Comparison of ENCODE assay signal across 8 cellular contexts in the genomic region with DNA sequence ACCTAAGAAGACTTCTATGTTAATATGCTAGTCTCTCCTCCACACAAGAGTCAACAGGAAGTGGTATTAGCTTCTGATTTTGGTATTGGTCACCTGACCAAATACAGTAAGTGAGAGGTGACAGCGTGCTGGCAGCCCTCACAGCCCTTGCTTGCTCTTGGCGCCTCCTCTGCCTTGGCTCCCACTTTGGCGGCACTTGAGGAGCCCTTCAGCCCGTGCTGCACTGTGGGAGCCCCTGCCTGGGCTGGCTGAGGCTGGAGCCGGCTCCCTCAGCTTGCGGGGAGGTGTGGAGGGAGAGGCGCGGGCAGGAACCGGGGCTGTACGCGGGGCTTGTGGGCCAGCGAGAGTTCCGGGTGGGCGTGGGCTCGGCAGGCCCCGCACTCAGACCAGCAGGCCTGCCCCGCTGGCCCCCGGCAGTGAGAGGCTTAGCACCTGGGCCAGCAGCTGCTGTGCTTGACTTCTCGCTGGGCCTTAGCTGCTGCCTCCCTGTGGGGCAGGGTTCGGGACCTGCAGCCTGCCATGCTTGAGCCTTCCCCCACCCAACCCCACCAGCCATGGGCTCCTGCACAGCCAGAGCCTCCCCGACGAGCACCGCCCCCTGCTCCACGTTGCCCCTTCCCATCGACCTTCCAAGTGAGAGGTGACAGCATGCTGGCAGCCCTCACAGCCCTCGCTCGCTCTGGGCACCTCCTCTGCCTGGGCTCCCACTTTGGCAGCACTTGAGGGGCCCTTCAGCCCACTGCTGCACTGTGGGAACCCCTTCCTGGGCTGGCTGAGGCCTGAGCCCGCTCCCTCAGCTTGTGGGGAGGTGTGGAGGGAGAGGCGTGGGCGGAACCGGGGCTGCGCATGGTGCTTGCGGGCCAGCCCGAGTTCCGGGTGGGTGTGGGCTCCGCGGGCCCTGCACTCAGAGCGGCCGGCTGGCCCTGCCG. TPM values are rescaled to one million over a fixed set of nuclear protein-coding genes. Genes with fewer than 3 reads are reported as not detected.
DNase-seq lines count a peak whose midpoint lies in the region; ATAC-seq, FAIRE-seq and TF ChIP-seq lines count a peak whose summit lies in the region.
"Had no signal": no experiment of that assay in that cellular context is flagged by ENCODE, and none has a peak within 500 bp of the region (broad histone marks: within the 10 kb centered on the region; RNA-seq: fewer than 3 reads in every experiment).

No MANE protein-coding gene starts in this region.

- H3K4me1 Mint-ChIP-seq in naive thymus-derived CD4-positive, alpha-beta T cell = peaks cover 8 to 22% (median 13%) of the 10 kb centered on the region in 7 donors

- 88% methylated on average over 16 of the region's 40 CpGs for WGBS in esophagus muscularis mucosa

- H3K27ac ChIP-seq in naive thymus-derived CD4-positive, alpha-beta T cell (ENCODE audit: low read depth, low read length) = no peak overlapping the region
- no peak overlapping the region for H3K27ac ChIP-seq in esophagus muscularis mucosa (replicated peaks in 1 of 4)

- H3K9me3 ChIP-seq in naive thymus-derived CD4-positive, alpha-beta T cell (ENCODE audit: control insufficient read depth in 2 of 3, low read length in 3 of 3) = no peaks in the 10 kb centered on the region
- no peaks in the 10 kb centered on the region for H3K9me3 ChIP-seq in esophagus muscularis mucosa

- POLR2A ChIA-PET in naive thymus-derived CD4-positive, alpha-beta T cell (lab: Charles Lee) = no interaction called here

- CTCF ChIA-PET in naive thymus-derived CD4-positive, alpha-beta T cell (lab: Charles Lee) = no interaction called here

- no peak for TF ChIP-seq EP300 in esophagus muscularis mucosa (IDR thresholded peaks at IDR 0.05)

- no peak for TF ChIP-seq CTCF in esophagus muscularis mucosa (IDR thresholded peaks at IDR 0.05)

- H3K36me3 ChIP-seq in naive thymus-derived CD4-positive, alpha-beta T cell (ENCODE audit: control insufficient read depth in 2 of 3, insufficient read depth in 3 of 3, low read length in 3 of 3) = no peaks in the 10 kb centered on the region
- H3K36me3 ChIP-seq in esophagus muscularis mucosa = no peaks in the 10 kb centered on the region

- intact Hi-C loops in naive thymus-derived CD4-positive, alpha-beta T cell (cut with micrococcal nuclease) = loop anchor here in 1 of 2 donors (10.0 kb wide), 1 partner anchor 1805 kb away; a partner anchor contains a TSS
- intact Hi-C loops in esophagus muscularis mucosa (cut with DNase I) = no loop called here

- no peaks in the 10 kb centered on the region for H3K27me3 ChIP-seq in naive thymus-derived CD4-positive, alpha-beta T cell (ENCODE audit: control insufficient read depth in 2 of 2, insufficient read depth in 2 of 2, low read length in 2 of 2)
- peaks cover 0 to 6% (median 0%) of the 10 kb centered on the region in 4 donors for H3K27me3 ChIP-seq in esophagus muscularis mucosa

- H3K4me1 ChIP-seq in naive thymus-derived CD4-positive, alpha-beta T cell (ENCODE audit: control insufficient read depth in 2 of 2, insufficient read depth in 2 of 2, low read length in 2 of 2) = peaks cover 0 to 22% of the 10 kb centered on the region in 2 donors
- H3K4me1 ChIP-seq in esophagus muscularis mucosa = peaks cover 0 to 4% (median under 1%) of the 10 kb centered on the region in 4 donors

- no peak for TF ChIP-seq POLR2A in esophagus muscularis mucosa (IDR thresholded peaks at IDR 0.05; ENCODE audit: low read depth)

- peak overlapping the region in 1 of 9 donors; percentile 13 for H3K27ac Mint-ChIP-seq in naive thymus-derived CD4-positive, alpha-beta T cell

- H3K4me3 ChIP-seq in naive thymus-derived CD4-positive, alpha-beta T cell (ENCODE audit: low read length) = no peak overlapping the region
- H3K4me3 ChIP-seq in esophagus muscularis mucosa = no peak overlapping the region

- H3K27me3 Mint-ChIP-seq in naive thymus-derived CD4-positive, alpha-beta T cell = peaks cover 0 to 10% (median 0%) of the 10 kb centered on the region in 5 donors

- peaks cover 0 to 3% (median 0%) of the 10 kb centered on the region in 11 donors for H3K9me3 Mint-ChIP-seq in naive thymus-derived CD4-positive, alpha-beta T cell

- no peak overlapping the region for H3K4me3 Mint-ChIP-seq in naive thymus-derived CD4-positive, alpha-beta T cell

- H3K36me3 Mint-ChIP-seq in naive thymus-derived CD4-positive, alpha-beta T cell = no peaks in the 10 kb centered on the region

- FAIRE-seq in HTR-8/SVneo (lab: Jason Lieb, UNC) = no peak

- ATAC-seq in GM18907 (IDR thresholded peaks at IDR 0.05; ENCODE audit: unreplicated experiment) = peak; percentile 96
- peak; percentile 98 for ATAC-seq in GM21619 (IDR thresholded peaks at IDR 0.05; ENCODE audit: unreplicated experiment)
- ATAC-seq in HG03432 (IDR thresholded peaks at IDR 0.05; ENCODE audit: unreplicated experiment) = peak; percentile 91
- ATAC-seq in naive thymus-derived CD4-positive, alpha-beta T cell = peak; percentile 82

- DNase-seq in naive thymus-derived CD4-positive, alpha-beta T cell = peak in 1 of 9 donors; percentile 9
- no peak for DNase-seq in HTR-8/SVneo (ENCODE audit: insufficient read length, low spot score)
- DNase-seq in NCI-H128 (lab: John Stamatoyannopoulos, UW; ENCODE audit: unreplicated experiment) = no peak
- no peak for DNase-seq in esophagus muscularis mucosa (ENCODE audit: extremely low spot score)
- DNase-seq: cerebellar nuclear complex had no signal

RNA-seq across cellular contexts. Expression of a gene that starts 4.2 kb away (rescaled TPM):
- 10 to 100 TPM; 30.3 to 72.5 (median 39.7) TPM for total RNA-seq in naive thymus-derived CD4-positive, alpha-beta T cell
- polyA plus RNA-seq in naive thymus-derived CD4-positive, alpha-beta T cell = 10 to 100 TPM; 35.4 to 48.6 TPM
- 10 to 100 TPM in 3 of 4 donors, 1 to 10 TPM in 1; 6.2 to 11.2 (median 10.8) TPM for total RNA-seq in esophagus muscularis mucosa
